ENCODE assay signal across 8 cellular contexts in the genomic region with DNA sequence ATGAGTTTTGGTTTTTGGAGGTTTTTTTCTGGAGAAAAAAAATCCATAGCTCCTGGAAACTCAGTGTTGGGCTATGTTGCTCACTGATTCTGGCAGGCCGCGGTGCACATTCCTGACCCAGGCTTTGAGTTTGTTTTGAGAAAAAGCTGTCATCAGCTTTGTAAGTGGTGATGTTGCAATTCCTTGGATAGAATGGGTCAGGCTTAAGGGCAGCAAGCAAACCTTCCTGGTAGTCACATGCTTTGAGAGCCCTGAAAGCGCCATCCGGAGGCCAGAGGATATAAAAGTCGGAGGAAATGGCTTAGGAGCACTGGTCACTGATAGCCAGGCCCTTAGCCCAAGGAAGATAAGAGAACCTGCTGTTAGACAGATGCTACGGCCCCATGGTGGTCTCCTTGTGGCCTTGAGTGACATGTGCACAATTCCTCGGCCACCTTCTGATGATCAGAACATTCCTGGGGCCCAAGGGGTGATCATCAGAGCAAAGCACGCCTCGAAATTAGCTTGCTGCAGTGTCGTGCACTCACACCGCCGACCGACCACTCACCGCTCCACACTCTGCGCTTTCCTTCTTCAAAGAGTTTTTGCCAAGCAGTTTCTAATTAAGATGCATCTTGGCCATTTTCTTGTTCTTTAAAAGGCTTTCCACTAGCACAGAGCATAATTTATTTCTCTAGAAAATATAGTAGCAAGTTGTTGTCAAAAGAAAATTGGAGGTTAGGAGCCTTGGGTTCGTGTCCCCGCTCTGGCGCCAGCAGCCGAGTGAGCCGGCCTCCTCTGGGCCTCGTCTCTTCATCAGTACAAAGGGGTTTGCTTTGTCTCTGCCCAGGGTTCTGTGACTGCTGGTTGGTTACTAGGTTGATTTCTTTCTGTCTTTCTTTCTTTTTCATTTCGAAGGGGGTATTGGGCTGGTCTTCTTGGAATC.
A peak's percentile ranks its signal among the peaks of the same experiment; 100 is the strongest.
DNase-seq lines count a peak whose midpoint lies in the region; ATAC-seq lines count a peak whose summit lies in the region.

No MANE protein-coding gene starts in this region.

- H3K4ac ChIP-seq in mesenchymal stem cell (ENCODE audit: low read depth in 1 of 2, low read length in 2 of 2): peak overlapping the region; percentile 70 to 99

- H3K9ac ChIP-seq in HUES64 (ENCODE audit: low read depth, low read length) (no peak overlapping the region), mesenchymal stem cell (ENCODE audit: low read length) (peak overlapping the region; percentile 86)

- H2BK15ac ChIP-seq in mesenchymal stem cell (ENCODE audit: low read depth, poor library complexity, severe bottlenecking): peak overlapping the region; percentile 31

- H4K8ac ChIP-seq in mesenchymal stem cell (ENCODE audit: low read length): peak overlapping the region; percentile 76

- intact Hi-C loops in aorta (cut with DNase I): loop anchor here (2.0 to 5.0 kb wide), 3 partner anchors 47 to 79 kb away; partner anchors contain the start of gene MAN1C1 (in 2 of the 2)

- H3K4me1 ChIP-seq in HUES64 (ENCODE audit: insufficient read depth, low read length) (peaks cover 39% of the 10 kb centered on the region), mesenchymal stem cell (ENCODE audit: control insufficient read depth, insufficient read depth, low read depth, low read length) (peaks cover 23% of the 10 kb centered on the region), aorta (ENCODE audit: control insufficient read depth in 1 of 2, insufficient read depth in 2 of 2, low read length in 2 of 2) (peaks cover 3 to 4% of the 10 kb centered on the region in 2 donors)

- peak overlapping the region; percentile 33 to 100 for H2BK12ac ChIP-seq in mesenchymal stem cell (ENCODE audit: low read length in 2 of 2)

- DNase-seq in AML-193 (lab: John Stamatoyannopoulos, UW) (peak; percentile 25 to 47), dermis blood vessel endothelial cell (peak; percentile 65), mesenchymal stem cell (peak; percentile 99), aorta (peak; percentile 92 to 93), NCI-H1048 (lab: John Stamatoyannopoulos, UW) (no peak), SW 1271 (lab: John Stamatoyannopoulos, UW) (no peak)

- H3K18ac ChIP-seq in mesenchymal stem cell (ENCODE audit: low read depth in 1 of 2, low read length in 2 of 2): peak overlapping the region; percentile 63 to 100

- peak; percentile 92 for ATAC-seq in aorta (ENCODE audit: low FRiP score)
- ATAC-seq in HG02678 (IDR thresholded peaks at IDR 0.05; ENCODE audit: unreplicated experiment): no peak

- H3K9me3 ChIP-seq in HUES64 (ENCODE audit: insufficient read depth, low read depth, low read length) (no peaks in the 10 kb centered on the region), mesenchymal stem cell (ENCODE audit: control insufficient read depth, low read length) (no peaks in the 10 kb centered on the region), aorta (ENCODE audit: control insufficient read depth, low read length) (no peaks in the 10 kb centered on the region)

- H3K14ac ChIP-seq in mesenchymal stem cell (ENCODE audit: low read length in 2 of 2): peak overlapping the region in 1 of 2 experiments; percentile 88

- no peaks in the 10 kb centered on the region for H3K79me1 ChIP-seq in mesenchymal stem cell (replicated peaks; ENCODE audit: low read length, poor library complexity, severe bottlenecking)

- H2BK120ac ChIP-seq in mesenchymal stem cell (ENCODE audit: low read depth, low read length): peak overlapping the region; percentile 96

- H3K27me3 ChIP-seq in HUES64 (ENCODE audit: insufficient read depth, low read length): no peaks in the 10 kb centered on the region
- no peaks in the 10 kb centered on the region for H3K27me3 ChIP-seq in mesenchymal stem cell (ENCODE audit: control insufficient read depth in 1 of 2, insufficient read depth in 1 of 2, low read length in 2 of 2)
- no peaks in the 10 kb centered on the region for H3K27me3 ChIP-seq in aorta (ENCODE audit: control insufficient read depth in 1 of 2, insufficient read depth in 2 of 2, low read length in 1 of 2)

- H2AFZ ChIP-seq in mesenchymal stem cell (ENCODE audit: low read depth, low read length): no peak overlapping the region

- peak overlapping the region; percentile 8 for H2BK5ac ChIP-seq in mesenchymal stem cell (ENCODE audit: low read depth, low read length, poor library complexity, severe bottlenecking)

- H3K36me3 ChIP-seq in HUES64 (ENCODE audit: insufficient read depth, low read length): no peaks in the 10 kb centered on the region
- no peaks in the 10 kb centered on the region for H3K36me3 ChIP-seq in mesenchymal stem cell (ENCODE audit: control insufficient read depth in 1 of 2, insufficient read depth in 2 of 2, low read depth in 1 of 2, low read length in 2 of 2)
- H3K36me3 ChIP-seq in aorta (ENCODE audit: control insufficient read depth in 1 of 2, insufficient read depth in 2 of 2, low read length in 1 of 2): no peaks in the 10 kb centered on the region

- no peak overlapping the region for H3K4me2 ChIP-seq in mesenchymal stem cell (ENCODE audit: low read length, poor library complexity, severe bottlenecking)

- peak overlapping the region; percentile 81 for H4K91ac ChIP-seq in mesenchymal stem cell (ENCODE audit: low read length)

- 67% methylated on average over 22 of the region's 22 CpGs for WGBS in HUES64
- 55% methylated on average over 22 of the region's 22 CpGs for WGBS in mesenchymal stem cell
- WGBS in aorta, 2 donors: 65 to 69% methylated on average over 22 of the region's 22 CpGs

- H3K27ac ChIP-seq in HUES64 (ENCODE audit: low read depth, low read length) (peak overlapping the region; percentile 20; the same call in 1 of the 2 replicates), mesenchymal stem cell (ENCODE audit: low read length, poor library complexity, severe bottlenecking) (peak overlapping the region; percentile 76), aorta (ENCODE audit: low read depth in 1 of 2, low read length in 2 of 2) (peak overlapping the region in 1 of 2 donors; percentile 87)

- no peak overlapping the region for H2AK5ac ChIP-seq in mesenchymal stem cell (ENCODE audit: low read length, severe bottlenecking)

- H3K23ac ChIP-seq in mesenchymal stem cell (ENCODE audit: low read length in 2 of 2): peak overlapping the region in 1 of 2 experiments; percentile 52

- no peak overlapping the region for H3K4me3 ChIP-seq in HUES64 (ENCODE audit: low read length)
- peak overlapping the region in 1 of 2 experiments; percentile 46 for H3K4me3 ChIP-seq in mesenchymal stem cell (ENCODE audit: insufficient read depth in 1 of 2, low read depth in 1 of 2, low read length in 2 of 2)
- H3K4me3 ChIP-seq in aorta (ENCODE audit: low read length in 2 of 2): no peak overlapping the region

Comparison
In these comparisons a context has a peak if more than half of its experiments do, and no peak if none do; other contexts are left out.
1. DNase-seq: peak in AML-193 (2 of 2), dermis blood vessel endothelial cell (single experiment), mesenchymal stem cell (single experiment) and aorta (2 of 2); none in NCI-H1048 (single experiment) and SW 1271 (0 of 2).